Comparison of ENCODE assay signal across 8 cellular contexts in genomic region chr2:72147971-72148369, GRCh38. TPM values are rescaled to one million over a fixed set of nuclear protein-coding genes. Genes with fewer than 3 reads are reported as not detected.
DNase-seq lines count a peak whose midpoint lies in the region; ATAC-seq lines count a peak whose summit lies in the region.

No MANE protein-coding gene starts in this region.

- ATAC-seq in right cardiac atrium, result no peak
- ATAC-seq in left cardiac atrium, result no peak
- no peak for ATAC-seq in central memory CD8-positive, alpha-beta T cell (replicated peaks; ENCODE audit: extremely low read depth, poor library complexity, severe bottlenecking)
- no peak for ATAC-seq in naive thymus-derived CD8-positive, alpha-beta T cell
- ATAC-seq in GM18870 (IDR thresholded peaks at IDR 0.05; ENCODE audit: unreplicated experiment), result no peak

- WGBS in right cardiac atrium, result 3% methylated on average over 12 of the region's 12 CpGs

- POLR2A ChIA-PET in naive thymus-derived CD8-positive, alpha-beta T cell (lab: Charles Lee), result no interaction called here

- no peaks in the 10 kb centered on the region for H3K9me3 ChIP-seq in right cardiac atrium (ENCODE audit: control insufficient read depth, low read length)

- peaks cover 87% of the 10 kb centered on the region for H3K27me3 Mint-ChIP-seq in central memory CD8-positive, alpha-beta T cell
- peaks cover 36 to 85% (median 73%) of the 10 kb centered on the region in 5 donors for H3K27me3 Mint-ChIP-seq in naive thymus-derived CD8-positive, alpha-beta T cell

- H3K36me3 Mint-ChIP-seq in central memory CD8-positive, alpha-beta T cell (ENCODE audit: insufficient read depth), result peaks cover 5% of the 10 kb centered on the region
- peaks cover 0 to 9% (median 0%) of the 10 kb centered on the region in 3 donors for H3K36me3 Mint-ChIP-seq in naive thymus-derived CD8-positive, alpha-beta T cell

- peaks cover 42% of the 10 kb centered on the region for H3K4me1 Mint-ChIP-seq in central memory CD8-positive, alpha-beta T cell
- peaks cover 28 to 63% (median 45%) of the 10 kb centered on the region in 4 donors for H3K4me1 Mint-ChIP-seq in naive thymus-derived CD8-positive, alpha-beta T cell

- H3K27ac ChIP-seq in right cardiac atrium (ENCODE audit: low read length), result no peak overlapping the region

- H3K27ac Mint-ChIP-seq in central memory CD8-positive, alpha-beta T cell (ENCODE audit: low read depth), result no peak overlapping the region
- H3K27ac Mint-ChIP-seq in naive thymus-derived CD8-positive, alpha-beta T cell, result peak overlapping the region in 2 of 10 donors; percentile 18 to 65

- no peaks in the 10 kb centered on the region for H3K9me3 Mint-ChIP-seq in central memory CD8-positive, alpha-beta T cell
- H3K9me3 Mint-ChIP-seq in naive thymus-derived CD8-positive, alpha-beta T cell, result peaks cover 0 to 7% (median 0%) of the 10 kb centered on the region in 9 donors

- H3K4me3 Mint-ChIP-seq in central memory CD8-positive, alpha-beta T cell, result peak overlapping the region; percentile 80
- H3K4me3 Mint-ChIP-seq in naive thymus-derived CD8-positive, alpha-beta T cell, result peak overlapping the region; percentile 43 to 86 (median 78)

- peaks cover 3% of the 10 kb centered on the region for H3K4me1 ChIP-seq in right cardiac atrium (ENCODE audit: control insufficient read depth, insufficient read depth, low read length)

- peak overlapping the region; percentile 68 for H3K4me3 ChIP-seq in right cardiac atrium (ENCODE audit: low read length)

- intact Hi-C loops in right cardiac atrium (cut with DNase I), result loop anchor here in 3 of 4 donors (5.0 to 10.0 kb wide), 4 partner anchors 223 to 543 kb away; no protein-coding TSS in a partner anchor
- intact Hi-C loops in left cardiac atrium (cut with DNase I), result loop anchor here in 1 of 2 donors (5.0 kb wide), 2 partner anchors 226 to 346 kb away; no protein-coding TSS in a partner anchor

- DNase-seq in right cardiac atrium (no peak), left cardiac atrium (no peak), NCI-H2107 (lab: John Stamatoyannopoulos, UW) (no peak), UCSD-AML1 (lab: John Stamatoyannopoulos, UW; ENCODE audit: unreplicated experiment) (no peak), iPS-NIHi11 (ENCODE audit: low spot score) (no peak)
- DNase-seq in central memory CD8-positive, alpha-beta T cell (ENCODE audit: low spot score in 2 of 2), result no peak
- no peak for DNase-seq in naive thymus-derived CD8-positive, alpha-beta T cell

- H3K27me3 ChIP-seq in right cardiac atrium (ENCODE audit: control insufficient read depth, insufficient read depth), result no peaks in the 10 kb centered on the region

RNA-seq across cellular contexts. Expression of gene CYP26B1, which starts 0.3 kb away (rescaled TPM):
- total RNA-seq in right cardiac atrium, result 10 to 100 TPM in 1 of 4 donors, 1 to 10 TPM in 3; 5.1 to 30.9 (median 8.0) TPM
- polyA plus RNA-seq in right cardiac atrium, result 7.2 TPM
- total RNA-seq in left cardiac atrium, result 10 to 100 TPM in 1 of 2 donors, 1 to 10 TPM in 1; 8.5 to 21.0 TPM
- total RNA-seq in naive thymus-derived CD8-positive, alpha-beta T cell, result not detected
- polyA plus RNA-seq in naive thymus-derived CD8-positive, alpha-beta T cell, result not detected

Comparison
In these comparisons a context has a peak if more than half of its experiments do, and no peak if none do; other contexts are left out.
1. RNA of gene CYP26B1, which starts 0.3 kb away (total RNA-seq): 8.5 to 21.0 TPM in left cardiac atrium and 5.1 to 30.9 TPM in right cardiac atrium; not detected in naive thymus-derived CD8-positive, alpha-beta T cell; every median in the first group is over 4 times any median in the second.